8 cellular contexts compared by ENCODE assay signal in genomic region chr1:40257688-40258444, GRCh38. TPM values are rescaled to one million over a fixed set of nuclear protein-coding genes. Genes with fewer than 3 reads are reported as not detected.
DNase-seq lines count a peak whose midpoint lies in the region; ATAC-seq and TF ChIP-seq lines count a peak whose summit lies in the region.

TSS of gene ZMPSTE24 (plus strand) at chr1:40258236. CDS start at chr1:40258272, 36 bp downstream.

- intact Hi-C loops in PC-3 (cut with micrococcal nuclease), result no loop called here
- intact Hi-C loops in mucosa of descending colon (cut with DNase I, micrococcal nuclease), result loop anchor here in 1 of 2 donors (10.0 kb wide), 1 partner anchor 93 kb away; the partner anchor contains the start of gene RLF

- peak; percentile 44 for TF ChIP-seq EP300 in Ishikawa (IDR thresholded peaks at IDR 0.05; ENCODE audit: borderline replicate concordance)

- no peaks in the 10 kb centered on the region for H3F3A ChIP-seq in PC-3 (ENCODE audit: low read length, unreplicated experiment)

- H3K79me2 ChIP-seq in PC-3 (ENCODE audit: low read length), result peaks cover 64% of the 10 kb centered on the region

- CTCF ChIA-PET in PC-3 (lab: Charles Lee), result interaction anchor here (0.6 to 0.7 kb wide), 2 partner anchors 31 to 76 kb away, joined by 3 to 7 read pairs; no protein-coding TSS in a partner anchor

- H3K27ac ChIP-seq in PC-3 (ENCODE audit: low read length) (peak within 1 kb of the TSS; percentile 88), epithelial cell of prostate (peak within 1 kb of the TSS; percentile 98)

- peak within 1 kb of the TSS; percentile 90 for H3K4me2 ChIP-seq in PC-3 (ENCODE audit: low read length)

- DNase-seq in DMS 273 treated with DMSO at 0.1 percent for 48 hours (lab: John Stamatoyannopoulos, UW) (peak; percentile 100), PC-3 (peak; percentile 97), activated T-cell treated with anti-CD3 and anti-CD28 coated beads for 48 hours (ENCODE audit: low read depth) (peak; percentile 93), epithelial cell of prostate (ENCODE audit: low read depth, low spot score) (peak; percentile 93), mucosa of descending colon (peak; percentile 95 to 97 (median 95))
- DNase-seq in stimulated activated CD8-positive, alpha-beta memory T cell treated with anti-CD3 and anti-CD28 coated beads, Interleukin-4, amount 100 ng/mL, for 24 hours (ENCODE audit: low read depth), result peak; percentile 92

- H3K36me3 ChIP-seq in PC-3 (ENCODE audit: low read depth, low read length), result peaks cover 24% of the 10 kb centered on the region
- H3K36me3 ChIP-seq in mucosa of descending colon (ENCODE audit: low read depth), result no peaks in the 10 kb centered on the region

- 0 out of 2 replicates have a peak, but pooled peaks have one; percentile 22 for TF ChIP-seq RAD21 in Ishikawa (IDR thresholded peaks at IDR 0.05; ENCODE audit: low read depth)

- no peaks in the 10 kb centered on the region for H3K9me3 ChIP-seq in PC-3 (ENCODE audit: low read length)
- H3K9me3 ChIP-seq in mucosa of descending colon, result no peaks in the 10 kb centered on the region

- TF ChIP-seq CTCF in PC-3 (conservative IDR thresholded peaks at IDR 0.05; ENCODE audit: low read depth, low read length) (no peak), mucosa of descending colon (IDR thresholded peaks at IDR 0.05) (no peak)

- H4K20me1 ChIP-seq in PC-3 (ENCODE audit: low read length), result no peaks in the 10 kb centered on the region

- H2AFZ ChIP-seq in PC-3 (ENCODE audit: low read length), result peak within 1 kb of the TSS; percentile 90

- POLR2A ChIA-PET in PC-3 (lab: Charles Lee; ENCODE audit: unreplicated experiment), result interaction anchor here (0.6 to 1.2 kb wide), 2 partner anchors 16 to 24 kb away, joined by 3 read pairs; no protein-coding TSS in a partner anchor

- H3K4me1 ChIP-seq in PC-3 (ENCODE audit: insufficient read depth, low read length), result peaks cover 11% of the 10 kb centered on the region
- peaks cover 8% of the 10 kb centered on the region for H3K4me1 ChIP-seq in mucosa of descending colon (ENCODE audit: low read depth)

- H3K4me3 ChIP-seq in PC-3 (ENCODE audit: low read length) (peak within 1 kb of the TSS; percentile 100), mucosa of descending colon (peak within 1 kb of the TSS; percentile 73)

- H3K9me2 ChIP-seq in PC-3 (replicated peaks; ENCODE audit: low read length), result no peaks in the 10 kb centered on the region

- H3K9ac ChIP-seq in PC-3 (ENCODE audit: low read length), result peak within 1 kb of the TSS; percentile 97

- peak; percentile 94 for ATAC-seq in GM21529 (IDR thresholded peaks at IDR 0.05; ENCODE audit: unreplicated experiment)
- ATAC-seq in PC-3, result peak; percentile 97
- ATAC-seq in mucosa of descending colon, result peak; percentile 99

- H3K27me3 ChIP-seq in PC-3 (ENCODE audit: low read length), result no peaks in the 10 kb centered on the region

- no TSS peak for BruUV-seq in PC-3 (replicated peaks; lab: Mats Ljungman, UMichigan)

TF ChIP-seq in Ishikawa, 13 proteins besides CTCF, POLR2A, EP300 and RAD21:
- TF ChIP-seq CEBPB (IDR thresholded peaks at IDR 0.05), result peak; percentile 47; the same call in 1 of the 2 replicates
- TF ChIP-seq REST (IDR thresholded peaks at IDR 0.05; ENCODE audit: low read depth), result no peak; the same call in 1 of the 2 replicates
- peak; percentile 77 for TF ChIP-seq YY1 (IDR thresholded peaks at IDR 0.05; ENCODE audit: low read depth)
- peak; percentile 50; the same call in 1 of the 2 replicates for TF ChIP-seq USF1 (IDR thresholded peaks at IDR 0.05)
- TF ChIP-seq TAF1 (IDR thresholded peaks at IDR 0.05; ENCODE audit: low read depth), result peak; percentile 97
- TF ChIP-seq MAX (IDR thresholded peaks at IDR 0.05), result peak; percentile 87
- peak; percentile 62; the same call in 1 of the 2 replicates for TF ChIP-seq CREB1 (IDR thresholded peaks at IDR 0.05; ENCODE audit: low read depth)
- TF ChIP-seq EGR1 (IDR thresholded peaks at IDR 0.05), result peak; percentile 54; the same call in 1 of the 2 replicates
- peak; percentile 70 for TF ChIP-seq TCF12 (IDR thresholded peaks at IDR 0.05; ENCODE audit: low read depth)
- peak; percentile 52; the same call in 1 of the 2 replicates for TF ChIP-seq TEAD4 (IDR thresholded peaks at IDR 0.05)
- TF ChIP-seq FOXM1 (IDR thresholded peaks at IDR 0.05; ENCODE audit: borderline replicate concordance, low read depth), result peak; percentile 55; the same call in 1 of the 2 replicates
- TF ChIP-seq ZBTB7A (IDR thresholded peaks at IDR 0.05; ENCODE audit: low read depth), result 0 out of 2 replicates have a peak, but pooled peaks have one; percentile 41
- peak; percentile 69 for TF ChIP-seq NFIC (IDR thresholded peaks at IDR 0.05)

RNA-seq across cellular contexts. Expression of gene ZMPSTE24, which starts in this region (rescaled TPM):
- total RNA-seq in PC-3 (2014; rRNA removed) (68.7 and 76.1 TPM in 2 replicates), mucosa of descending colon (10 to 100 TPM; 46.0 to 51.9 (median 47.0) TPM)

Comparison
In these comparisons a context has a peak if more than half of its experiments do, and no peak if none do; other contexts are left out.
1. Peak in every context shown above with its lines: DNase-seq, ATAC-seq, H3K4me3 ChIP-seq and H3K27ac ChIP-seq.